ENCODE assay signal across 1 cellular context in genomic region chr4:104330125-104330524, GRCh38.
TF ChIP-seq lines count a peak whose summit lies in the region.

No MANE protein-coding gene starts in this region.

TF ChIP-seq in H1, 55 proteins besides CTCF, POLR2A, EP300 and RAD21 (continued from another document):
- no peak for TF ChIP-seq ATF2 (IDR thresholded peaks at IDR 0.05; ENCODE audit: low read length)
- no peak for TF ChIP-seq KDM1A (IDR thresholded peaks at IDR 0.05; ENCODE audit: borderline replicate concordance, low read length)
- TF ChIP-seq RFX5 (IDR thresholded peaks at IDR 0.05; ENCODE audit: borderline replicate concordance, low read depth, low read length) = no peak
- TF ChIP-seq TEAD4 (IDR thresholded peaks at IDR 0.05; ENCODE audit: low read depth, low read length) = no peak
- TF ChIP-seq EGR1 (IDR thresholded peaks at IDR 0.05; ENCODE audit: borderline replicate concordance, low read depth, low read length) = no peak
- TF ChIP-seq FOSL1 (IDR thresholded peaks at IDR 0.05; ENCODE audit: insufficient read depth, low read depth, low read length) = no peak
- no peak for TF ChIP-seq GTF2F1 (IDR thresholded peaks at IDR 0.05; ENCODE audit: borderline replicate concordance, low read depth, low read length)
- no peak for TF ChIP-seq SRF (IDR thresholded peaks at IDR 0.05; ENCODE audit: low read depth, low read length)
- TF ChIP-seq PHF8 (conservative IDR thresholded peaks at IDR 0.05; ENCODE audit: low read depth, low read length) = no peak
- TF ChIP-seq CEBPB (IDR thresholded peaks at IDR 0.05; ENCODE audit: low read depth, low read length) = no peak
- no peak for TF ChIP-seq POLR2AphosphoS5 (IDR thresholded peaks at IDR 0.05; ENCODE audit: low read depth, low read length)
